In the genomic region with DNA sequence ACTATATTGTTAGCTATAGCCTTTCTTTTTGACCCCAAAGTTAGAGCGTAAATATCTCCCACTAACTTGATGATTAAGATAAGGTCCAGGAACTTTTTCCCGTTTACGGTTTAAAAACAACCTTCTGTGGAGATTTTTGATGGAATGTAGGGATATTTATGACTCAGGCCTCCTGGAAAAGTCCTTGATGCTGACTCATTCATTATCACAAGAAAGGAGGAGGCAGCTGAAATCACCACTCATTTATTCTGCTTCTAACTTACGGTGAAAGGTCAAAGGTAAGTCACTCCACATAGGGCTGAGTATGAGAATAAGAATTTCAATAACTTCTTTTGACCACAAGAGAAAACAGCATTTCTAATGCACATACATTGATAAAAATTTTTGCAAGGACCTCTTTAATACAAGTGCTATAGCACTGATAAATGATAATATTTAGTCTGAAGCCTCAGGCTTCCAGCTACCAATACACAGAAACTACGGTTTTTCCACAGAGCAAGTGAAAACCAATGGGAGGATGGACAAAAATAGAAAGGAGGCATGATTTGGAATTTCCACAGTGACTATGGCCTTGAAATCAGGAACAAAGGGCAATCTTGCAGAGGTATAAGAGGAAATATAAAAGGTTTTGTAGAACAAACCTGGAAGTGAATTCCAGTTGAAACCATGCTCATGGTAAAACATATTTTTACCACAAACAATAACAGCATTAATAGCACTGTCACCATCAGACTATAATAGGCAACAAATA, we compare ENCODE assay signal across 1 cellular context.
TF ChIP-seq lines count a peak whose summit lies in the region.

No MANE protein-coding gene starts in this region.

TF ChIP-seq in HepG2, 621 proteins besides CTCF, POLR2A, EP300 and RAD21:
- TF ChIP-seq ATRX (CRISPR knock-in tag; IDR thresholded peaks at IDR 0.05; ENCODE audit: borderline replicate concordance) = no peak
- TF ChIP-seq ZFP37 (CRISPR knock-in tag; IDR thresholded peaks at IDR 0.05; ENCODE audit: borderline replicate concordance) = no peak
- TF ChIP-seq, protein P1, sequence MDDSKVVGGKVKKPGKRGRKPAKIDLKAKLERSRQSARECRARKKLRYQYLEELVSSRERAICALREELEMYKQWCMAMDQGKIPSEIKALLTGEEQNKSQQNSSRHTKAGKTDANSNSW (CRISPR knock-in tag; IDR thresholded peaks at IDR 0.05; ENCODE audit: borderline replicate concordance) = no peak
- no peak for TF ChIP-seq MED8 (CRISPR knock-in tag; IDR thresholded peaks at IDR 0.05; ENCODE audit: insufficient replicate concordance)
- TF ChIP-seq ZFX (CRISPR knock-in tag; IDR thresholded peaks at IDR 0.05; ENCODE audit: low read depth) = no peak
